ENCODE assay signal across 17 cellular contexts in the genomic region with DNA sequence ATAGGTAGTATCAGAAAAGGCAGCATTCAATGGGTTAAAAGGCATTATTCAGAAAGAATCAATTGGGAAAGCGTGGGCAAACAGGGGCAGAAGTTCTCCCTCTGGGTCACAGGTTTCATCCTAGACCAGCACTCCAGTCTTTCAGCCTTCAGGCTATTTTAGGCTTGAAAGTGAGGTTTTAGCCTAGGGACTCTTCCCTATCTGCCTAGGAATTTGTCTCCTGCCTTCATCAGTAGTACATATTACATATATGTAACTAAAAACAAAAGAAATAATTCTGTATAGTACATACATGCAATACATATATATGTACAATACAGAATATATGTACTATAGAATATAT. TPM values are rescaled to one million over a fixed set of nuclear protein-coding genes. Genes with fewer than 3 reads are reported as not detected.
DNase-seq lines count a peak whose midpoint lies in the region; ATAC-seq and TF ChIP-seq lines count a peak whose summit lies in the region.
"Had no signal": no experiment of that assay in that cellular context is flagged by ENCODE, and none has a peak within 500 bp of the region (broad histone marks: within the 10 kb centered on the region; RNA-seq: fewer than 3 reads in every experiment).

No MANE protein-coding gene starts in this region.

- H3K4me3 Mint-ChIP-seq in activated CD4-positive, alpha-beta T cell treated with anti-CD3 and anti-CD28 coated beads, Interleukin-2, amount 10 ng/mL, durations not matched to agents 24 days and 14 days: peak overlapping the region; percentile 71
- peak overlapping the region; percentile 77 for H3K4me3 Mint-ChIP-seq in activated T-helper 1 cell treated with anti-CD3 and anti-CD28 coated beads, Interleukin-12 subunit alpha, Interleukin-12 subunit beta, Interleukin-2, Interleukin-4 antibody, amounts not matched to agents 30 ng/mL and 10 ng/mL and 1 ng/mL, durations not matched to agents 14 hours and 24 hours and 36 hours
- H3K4me3 Mint-ChIP-seq in natural killer cell: peak overlapping the region; percentile 81

- no peak overlapping the region for H3K27ac ChIP-seq in coronary artery
- H3K27ac ChIP-seq: thyroid gland had no signal

- no peaks in the 10 kb centered on the region for H3K27me3 Mint-ChIP-seq in activated CD4-positive, alpha-beta T cell treated with anti-CD3 and anti-CD28 coated beads, Interleukin-2, amount 10 ng/mL, durations not matched to agents 24 days and 14 days
- no peaks in the 10 kb centered on the region for H3K27me3 Mint-ChIP-seq in activated T-helper 1 cell treated with anti-CD3 and anti-CD28 coated beads, Interleukin-12 subunit alpha, Interleukin-12 subunit beta, Interleukin-2, Interleukin-4 antibody, amounts not matched to agents 30 ng/mL and 10 ng/mL and 1 ng/mL, durations not matched to agents 14 hours and 24 hours and 36 hours (ENCODE audit: insufficient read depth)
- no peaks in the 10 kb centered on the region for H3K27me3 Mint-ChIP-seq in natural killer cell (ENCODE audit: low read depth in 2 of 2)

- no peak for ATAC-seq in natural killer cell
- ATAC-seq in HG03439 (IDR thresholded peaks at IDR 0.05; ENCODE audit: unreplicated experiment): no peak
- ATAC-seq: esophagus mucosa, left ventricle myocardium superior, Panc1 had no signal

- H3K36me3 Mint-ChIP-seq in activated CD4-positive, alpha-beta T cell treated with anti-CD3 and anti-CD28 coated beads, Interleukin-2, amount 10 ng/mL, durations not matched to agents 24 days and 14 days (ENCODE audit: low read depth): peaks cover 1% of the 10 kb centered on the region
- peaks cover 3% of the 10 kb centered on the region for H3K36me3 Mint-ChIP-seq in activated T-helper 1 cell treated with anti-CD3 and anti-CD28 coated beads, Interleukin-12 subunit alpha, Interleukin-12 subunit beta, Interleukin-2, Interleukin-4 antibody, amounts not matched to agents 30 ng/mL and 10 ng/mL and 1 ng/mL, durations not matched to agents 14 hours and 24 hours and 36 hours (ENCODE audit: low read depth)
- no peaks in the 10 kb centered on the region for H3K36me3 Mint-ChIP-seq in natural killer cell

- H3K4me1 Mint-ChIP-seq in activated CD4-positive, alpha-beta T cell treated with anti-CD3 and anti-CD28 coated beads, Interleukin-2, amount 10 ng/mL, durations not matched to agents 24 days and 14 days: peaks cover 15% of the 10 kb centered on the region
- H3K4me1 Mint-ChIP-seq in activated T-helper 1 cell treated with anti-CD3 and anti-CD28 coated beads, Interleukin-12 subunit alpha, Interleukin-12 subunit beta, Interleukin-2, Interleukin-4 antibody, amounts not matched to agents 30 ng/mL and 10 ng/mL and 1 ng/mL, durations not matched to agents 14 hours and 24 hours and 36 hours (ENCODE audit: low read depth): peaks cover 24% of the 10 kb centered on the region
- H3K4me1 Mint-ChIP-seq in natural killer cell: peaks cover 16 to 23% of the 10 kb centered on the region in 2 donors

- peak overlapping the region; percentile 67 for H3K27ac Mint-ChIP-seq in activated CD4-positive, alpha-beta T cell treated with anti-CD3 and anti-CD28 coated beads, Interleukin-2, amount 10 ng/mL, durations not matched to agents 24 days and 14 days
- H3K27ac Mint-ChIP-seq in activated T-helper 1 cell treated with anti-CD3 and anti-CD28 coated beads, Interleukin-12 subunit alpha, Interleukin-12 subunit beta, Interleukin-2, Interleukin-4 antibody, amounts not matched to agents 30 ng/mL and 10 ng/mL and 1 ng/mL, durations not matched to agents 14 hours and 24 hours and 36 hours: peak overlapping the region; percentile 71
- peak overlapping the region; percentile 58 to 92 for H3K27ac Mint-ChIP-seq in natural killer cell

- intact Hi-C loops in activated CD4-positive, alpha-beta T cell treated with anti-CD3 and anti-CD28 coated beads, Interleukin-2, amount 10 ng/mL, durations not matched to agents 24 days and 14 days (cut with micrococcal nuclease): loop anchor here (5.0 kb wide), 1 partner anchor 35 kb away; a partner anchor contains a TSS
- intact Hi-C loops in activated T-helper 1 cell treated with anti-CD3 and anti-CD28 coated beads, Interleukin-12 subunit alpha, Interleukin-12 subunit beta, Interleukin-2, Interleukin-4 antibody, amounts not matched to agents 30 ng/mL and 10 ng/mL and 1 ng/mL, durations not matched to agents 14 hours and 24 hours and 36 hours (cut with micrococcal nuclease): loop anchor here (1.0 to 2.0 kb wide), 4 partner anchors 13 to 62 kb away; a partner anchor contains a TSS
- intact Hi-C loops in natural killer cell (cut with micrococcal nuclease): no loop called here

- peaks cover 13% of the 10 kb centered on the region for H3K9me3 Mint-ChIP-seq in activated CD4-positive, alpha-beta T cell treated with anti-CD3 and anti-CD28 coated beads, Interleukin-2, amount 10 ng/mL, durations not matched to agents 24 days and 14 days
- peaks cover 20% of the 10 kb centered on the region for H3K9me3 Mint-ChIP-seq in activated T-helper 1 cell treated with anti-CD3 and anti-CD28 coated beads, Interleukin-12 subunit alpha, Interleukin-12 subunit beta, Interleukin-2, Interleukin-4 antibody, amounts not matched to agents 30 ng/mL and 10 ng/mL and 1 ng/mL, durations not matched to agents 14 hours and 24 hours and 36 hours
- peaks cover 0 to 4% of the 10 kb centered on the region in 2 donors for H3K9me3 Mint-ChIP-seq in natural killer cell

- TF ChIP-seq CTCF in GM12865 (IDR thresholded peaks at IDR 0.05; ENCODE audit: insufficient read depth, low read depth, low read length, missing control alignments): no peak
- TF ChIP-seq CTCF in natural killer cell (IDR thresholded peaks at IDR 0.05): no peak
- TF ChIP-seq CTCF in coronary artery (IDR thresholded peaks at IDR 0.05): no peak

- H3K4me3 ChIP-seq in GM12865 (ENCODE audit: low read depth, low read length) (peak overlapping the region; percentile 74), coronary artery (no peak overlapping the region)
- H3K4me3 ChIP-seq: skin epidermis, thyroid gland had no signal

- DNase-seq in activated CD4-positive, alpha-beta T cell treated with anti-CD3 and anti-CD28 coated beads, Interleukin-2, amount 10 ng/mL, durations not matched to agents 24 days and 14 days: no peak
- DNase-seq in activated CD4-positive, alpha-beta T cell treated with anti-CD3 and anti-CD28 coated beads, Interleukin-2, amount 50 U/mL, for 4 hours: no peak
- DNase-seq in GM12865 (ENCODE audit: low read depth) (no peak), natural killer cell (no peak), coronary artery (ENCODE audit: low spot score) (no peak)
- no peak for DNase-seq in activated T-helper 1 cell treated with anti-CD3 and anti-CD28 coated beads, Interleukin-12 subunit alpha, Interleukin-12 subunit beta, Interleukin-2, Interleukin-4 antibody, amounts not matched to agents 30 ng/mL and 10 ng/mL and 1 ng/mL, durations not matched to agents 14 hours and 24 hours and 36 hours (ENCODE audit: low spot score)
- no peak for DNase-seq in effector CD8-positive, alpha-beta T cell (lab: John Stamatoyannopoulos, UW)
- DNase-seq: DMS79 treated with DMSO at 0.1 percent for 48 hours; IMR-90; left ventricle myocardium superior; NCI-H748 treated with DMSO at 0.1 percent for 48 hours; stimulated activated CD4-positive, alpha-beta T cell treated with anti-CD3 and anti-CD28 coated beads, Interleukin-4, amount 100 ng/mL, for 4 hours; thyroid gland had no signal

RNA-seq across cellular contexts. Expression of a gene that starts 34.6 kb away (rescaled TPM):
- 45.5 and 56.0 TPM in 2 replicates for total RNA-seq in activated CD4-positive, alpha-beta T cell treated with anti-CD3 and anti-CD28 coated beads, Interleukin-2, amount 10 ng/mL, durations not matched to agents 24 days and 14 days
- total RNA-seq in activated T-helper 1 cell treated with anti-CD3 and anti-CD28 coated beads, Interleukin-12 subunit alpha, Interleukin-12 subunit beta, Interleukin-2, Interleukin-4 antibody, amounts not matched to agents 30 ng/mL and 10 ng/mL and 1 ng/mL, durations not matched to agents 14 hours and 24 hours and 36 hours: 37.9 and 42.7 TPM in 2 replicates
- total RNA-seq in natural killer cell: 100 to 1,000 TPM in 2 of 3 donors, 10 to 100 TPM in 1; 79.8 to 124 (median 119) TPM
